7 cellular contexts compared by ENCODE assay signal in genomic region chr14:66070542-66071319, GRCh38.
DNase-seq lines count a peak whose midpoint lies in the region; TF ChIP-seq lines count a peak whose summit lies in the region.

No MANE protein-coding gene starts in this region.

- H3K4me3 ChIP-seq in GM12865 (ENCODE audit: low read depth, low read length) (no peak overlapping the region), astrocyte of the cerebellum (ENCODE audit: low read depth, low read length) (no peak overlapping the region)

- peak; percentile 38 for DNase-seq in GM12865 (ENCODE audit: low read depth)
- peak; percentile 45 for DNase-seq in HT-29 (ENCODE audit: low spot score)
- DNase-seq in T-helper 2 cell, result peak; percentile 30 to 60 (median 51)
- no peak for DNase-seq in astrocyte of the cerebellum (ENCODE audit: low read depth)
- peak; percentile 67 for DNase-seq in inferior parietal cortex (ENCODE audit: extremely low spot score)
- peak; percentile 32 to 70 (median 47) for DNase-seq in stimulated activated CD4-positive, alpha-beta T cell treated with anti-CD3 and anti-CD28 coated beads, TNF-alpha, amount 100 ng/mL, for 1 hour (ENCODE audit: low read depth in 3 of 3, low spot score in 1 of 3)
- DNase-seq in epidermal melanocyte (ENCODE audit: insufficient read length, low spot score), result no peak

- peak; percentile 91 for TF ChIP-seq CTCF in GM12865 (IDR thresholded peaks at IDR 0.05; ENCODE audit: insufficient read depth, low read depth, low read length, missing control alignments)
- peak; percentile 89 for TF ChIP-seq CTCF in astrocyte of the cerebellum (IDR thresholded peaks at IDR 0.05; ENCODE audit: low read depth, low read length, missing control alignments)

- in situ Hi-C loops in astrocyte of the cerebellum (cut with HindIII; ENCODE audit: low sequenced_read_pairs), result no loop called here

Comparison
In these comparisons a context has a peak if more than half of its experiments do, and no peak if none do; other contexts are left out.
1. DNase-seq: peak in GM12865 (single experiment), HT-29 (single experiment), T-helper 2 cell (5 of 5), inferior parietal cortex (single experiment) and stimulated activated CD4-positive, alpha-beta T cell treated with anti-CD3 and anti-CD28 coated beads, TNF-alpha, amount 100 ng/mL, for 1 hour (3 of 3); none in astrocyte of the cerebellum (single experiment) and epidermal melanocyte (single experiment).